ENCODE assay signal across 8 cellular contexts in genomic region chr5:10632110-10632903, GRCh38.
DNase-seq lines count a peak whose midpoint lies in the region; ATAC-seq and TF ChIP-seq lines count a peak whose summit lies in the region.

No MANE protein-coding gene starts in this region.

- intact Hi-C loops in spleen (cut with DNase I; ENCODE audit: low total_unique reads), result no loop called here
- intact Hi-C loops in ascending aorta (cut with DNase I), result no loop called here

- TF ChIP-seq CTCF in GM10266 (IDR thresholded peaks at IDR 0.05; ENCODE audit: control insufficient read depth, insufficient read depth, low read depth, missing control alignments) (no peak), spleen (IDR thresholded peaks at IDR 0.05 in 8 of 11, conservative IDR thresholded peaks at IDR 0.05 in 3 of 11) (no peak), ascending aorta (IDR thresholded peaks at IDR 0.05) (no peak)

- ATAC-seq in GM21515 (IDR thresholded peaks at IDR 0.05; ENCODE audit: unreplicated experiment), result peak; percentile 42

- H3K9me3 ChIP-seq in spleen (no peaks in the 10 kb centered on the region), ascending aorta (no peaks in the 10 kb centered on the region)

- H3K27me3 ChIP-seq in spleen (replicated peaks in 1 of 7) (no peaks in the 10 kb centered on the region), ascending aorta (no peaks in the 10 kb centered on the region)

- 31 to 55% (median 35%) methylated on average over 22 to 23 of the region's 23 CpGs for WGBS in spleen, 5 donors

- TF ChIP-seq POLR2A in spleen (IDR thresholded peaks at IDR 0.05), result no peak

- H3K27ac ChIP-seq in spleen, result peak overlapping the region in 7 of 8 donors; percentile 67 to 86 (median 79)
- H3K27ac ChIP-seq in ascending aorta, result no peak overlapping the region

- H3K4me3 ChIP-seq in spleen (peak overlapping the region in 5 of 8 donors; percentile 4 to 61 (median 27)), ascending aorta (no peak overlapping the region)

- DNase-seq in GM10266 (ENCODE audit: extremely low spot score) (peak; percentile 68), HK-2 (ENCODE audit: unreplicated experiment) (peak; percentile 79), activated T-cell treated with anti-CD3 and anti-CD28 coated beads for 48 hours (ENCODE audit: low read depth) (peak; percentile 65), spleen (peak; percentile 91), inferior parietal cortex (ENCODE audit: extremely low spot score) (no peak), NCI-H2196 treated with DMSO at 0.1 percent for 48 hours (lab: John Stamatoyannopoulos, UW; ENCODE audit: unreplicated experiment) (no peak), ascending aorta (ENCODE audit: low spot score in 2 of 2) (no peak)

- H3K4me1 ChIP-seq in spleen (peaks cover 34 to 89% (median 70%) of the 10 kb centered on the region in 6 donors), ascending aorta (peaks cover 0 to 3% of the 10 kb centered on the region in 2 donors)

- no peaks in the 10 kb centered on the region for H3K36me3 ChIP-seq in spleen
- no peaks in the 10 kb centered on the region for H3K36me3 ChIP-seq in ascending aorta

Comparison
In these comparisons a context has a peak if more than half of its experiments do, and no peak if none do; other contexts are left out.
1. DNase-seq: peak in GM10266 (single experiment), HK-2 (single experiment), activated T-cell treated with anti-CD3 and anti-CD28 coated beads for 48 hours (single experiment) and spleen (single experiment); none in inferior parietal cortex (single experiment), NCI-H2196 treated with DMSO at 0.1 percent for 48 hours (single experiment) and ascending aorta (0 of 2).
2. H3K27ac ChIP-seq: peak in spleen (7 of 8); none in ascending aorta (0 of 2).
3. H3K4me3 ChIP-seq: peak in spleen (5 of 8); none in ascending aorta (0 of 2).